ENCODE assay signal across 8 cellular contexts in genomic region chr1:61641171-61641570, GRCh38.
DNase-seq lines count a peak whose midpoint lies in the region; ATAC-seq, FAIRE-seq and TF ChIP-seq lines count a peak whose summit lies in the region.

No MANE protein-coding gene starts in this region.

- POLR2A ChIA-PET in HepG2 (lab: Yijun Ruan, JAX) = no interaction called here

- WGBS in HepG2 (ENCODE audit: low lambda C conversion rate) = 63% methylated on average over 12 of the region's 12 CpGs
- WGBS in thymus = 16% methylated on average over 12 of the region's 12 CpGs

- no peak overlapping the region for H3K9ac ChIP-seq in HepG2 (ENCODE audit: insufficient read depth, low read depth, low read length)

- peaks cover 8% of the 10 kb centered on the region for H3K4me1 Mint-ChIP-seq in activated CD4-positive, alpha-beta T cell treated with anti-CD3 and anti-CD28 coated beads, Interleukin-2, amount 10 ng/mL, durations not matched to agents 24 days and 14 days
- H3K4me1 Mint-ChIP-seq in activated T-helper 2 cell treated with anti-CD3 and anti-CD28 coated beads, Interferon-gamma antibody, Interleukin-2, Interleukin-4, amounts not matched to agents 10 μg/mL and 5 μg/mL and 100 μg/mL, durations not matched to agents 14 hours and 24 hours and 36 hours (ENCODE audit: low read depth) = peaks cover 8% of the 10 kb centered on the region

- no peak for TF ChIP-seq EP300 in HepG2 (IDR thresholded peaks at IDR 0.05; ENCODE audit: low read depth in 2 of 2, low read length in 2 of 2)
- no peak for TF ChIP-seq EP300 in HepG2 (CRISPR knock-in tag; IDR thresholded peaks at IDR 0.05; ENCODE audit: borderline replicate concordance)

- ATAC-seq in HepG2 (no peak), GM18517 (IDR thresholded peaks at IDR 0.05; ENCODE audit: unreplicated experiment) (no peak)

- H3K27me3 ChIP-seq in HepG2 (ENCODE audit: control insufficient read depth in 1 of 2, insufficient read depth in 2 of 2, low read length in 2 of 2) (peaks cover 0 to 36% of the 10 kb centered on the region in 2 experiments; a peak in 3 of 5 replicates), thymus (ENCODE audit: control insufficient read depth, insufficient read depth) (peaks cover 2% of the 10 kb centered on the region)

- H2AFZ ChIP-seq in HepG2 (ENCODE audit: low read length) = no peak overlapping the region

- H3K36me3 ChIP-seq in HepG2 (replicated peaks in 1 of 2; ENCODE audit: control insufficient read depth in 1 of 2, insufficient read depth in 2 of 2, low read length in 2 of 2) (no peaks in the 10 kb centered on the region), thymus (ENCODE audit: control insufficient read depth, insufficient read depth) (no peaks in the 10 kb centered on the region)

- no peaks in the 10 kb centered on the region for H3K4me1 ChIP-seq in HepG2 (ENCODE audit: insufficient read depth, low read length)
- peaks cover 3% of the 10 kb centered on the region for H3K4me1 ChIP-seq in thymus (ENCODE audit: control insufficient read depth, insufficient read depth, low read length)

- no peaks in the 10 kb centered on the region for H3K9me3 ChIP-seq in HepG2 (ENCODE audit: low read length)
- no peaks in the 10 kb centered on the region for H3K9me3 ChIP-seq in thymus (ENCODE audit: control insufficient read depth)

- DNase-seq in activated CD4-positive, alpha-beta T cell treated with anti-CD3 and anti-CD28 coated beads, Interleukin-2, amount 10 ng/mL, durations not matched to agents 24 days and 14 days = no peak
- DNase-seq in activated CD4-positive, alpha-beta T cell treated with anti-CD3 and anti-CD28 coated beads for 1 hour = no peak
- no peak for DNase-seq in activated T-helper 2 cell treated with anti-CD3 and anti-CD28 coated beads, Interferon-gamma antibody, Interleukin-2, Interleukin-4, amounts not matched to agents 10 μg/mL and 5 μg/mL and 100 μg/mL, durations not matched to agents 14 hours and 24 hours and 36 hours (ENCODE audit: low spot score)
- DNase-seq in HepG2 (ENCODE audit: low spot score) (no peak), SW 1271 (lab: John Stamatoyannopoulos, UW) (no peak), NCI-H2107 (lab: John Stamatoyannopoulos, UW) (no peak)

- no peak for TF ChIP-seq RAD21 in HepG2 (CRISPR knock-in tag; IDR thresholded peaks at IDR 0.05)

- peaks cover 2% of the 10 kb centered on the region for H3K27me3 Mint-ChIP-seq in activated CD4-positive, alpha-beta T cell treated with anti-CD3 and anti-CD28 coated beads, Interleukin-2, amount 10 ng/mL, durations not matched to agents 24 days and 14 days
- peaks cover 5% of the 10 kb centered on the region for H3K27me3 Mint-ChIP-seq in activated T-helper 2 cell treated with anti-CD3 and anti-CD28 coated beads, Interferon-gamma antibody, Interleukin-2, Interleukin-4, amounts not matched to agents 10 μg/mL and 5 μg/mL and 100 μg/mL, durations not matched to agents 14 hours and 24 hours and 36 hours (ENCODE audit: low read depth)

- CTCF ChIA-PET in HepG2 (lab: Yijun Ruan, JAX; ENCODE audit: low intra/inter-chr PET ratio, low total read pairs) = interaction anchor here (1.1 kb wide), 1 partner anchor 17 kb away, joined by 3 read pairs; no protein-coding TSS in a partner anchor

- peak overlapping the region; percentile 27 for H3K27ac Mint-ChIP-seq in activated CD4-positive, alpha-beta T cell treated with anti-CD3 and anti-CD28 coated beads, Interleukin-2, amount 10 ng/mL, durations not matched to agents 24 days and 14 days
- no peak overlapping the region for H3K27ac Mint-ChIP-seq in activated T-helper 2 cell treated with anti-CD3 and anti-CD28 coated beads, Interferon-gamma antibody, Interleukin-2, Interleukin-4, amounts not matched to agents 10 μg/mL and 5 μg/mL and 100 μg/mL, durations not matched to agents 14 hours and 24 hours and 36 hours

- H3K79me2 ChIP-seq in HepG2 (ENCODE audit: insufficient read depth, low read length) = no peaks in the 10 kb centered on the region

- no peak for TF ChIP-seq CTCF in HepG2 (CRISPR knock-in tag; IDR thresholded peaks at IDR 0.05)

- no TSS peak for BruUV-seq in HepG2 (replicated peaks; lab: Mats Ljungman, UMichigan)

- H3K9me3 Mint-ChIP-seq in activated CD4-positive, alpha-beta T cell treated with anti-CD3 and anti-CD28 coated beads, Interleukin-2, amount 10 ng/mL, durations not matched to agents 24 days and 14 days = no peaks in the 10 kb centered on the region
- no peaks in the 10 kb centered on the region for H3K9me3 Mint-ChIP-seq in activated T-helper 2 cell treated with anti-CD3 and anti-CD28 coated beads, Interferon-gamma antibody, Interleukin-2, Interleukin-4, amounts not matched to agents 10 μg/mL and 5 μg/mL and 100 μg/mL, durations not matched to agents 14 hours and 24 hours and 36 hours

- no peak overlapping the region for H3K4me3 ChIP-seq in HepG2 (replicated peaks in 1 of 3; ENCODE audit: insufficient read depth in 1 of 3, low read depth in 2 of 3, low read length in 3 of 3)
- peak overlapping the region; percentile 43 for H3K4me3 ChIP-seq in thymus (ENCODE audit: low read length)

- no peaks in the 10 kb centered on the region for H3K36me3 Mint-ChIP-seq in activated CD4-positive, alpha-beta T cell treated with anti-CD3 and anti-CD28 coated beads, Interleukin-2, amount 10 ng/mL, durations not matched to agents 24 days and 14 days (ENCODE audit: low read depth)
- no peaks in the 10 kb centered on the region for H3K36me3 Mint-ChIP-seq in activated T-helper 2 cell treated with anti-CD3 and anti-CD28 coated beads, Interferon-gamma antibody, Interleukin-2, Interleukin-4, amounts not matched to agents 10 μg/mL and 5 μg/mL and 100 μg/mL, durations not matched to agents 14 hours and 24 hours and 36 hours (ENCODE audit: low read depth)

- H3K4me2 ChIP-seq in HepG2 (ENCODE audit: low read depth, low read length) = peak overlapping the region; percentile 35; the same call in 1 of the 2 replicates

- intact Hi-C loops in activated CD4-positive, alpha-beta T cell treated with anti-CD3 and anti-CD28 coated beads, Interleukin-2, amount 10 ng/mL, durations not matched to agents 24 days and 14 days (cut with micrococcal nuclease) = no loop called here
- intact Hi-C loops in activated T-helper 2 cell treated with anti-CD3 and anti-CD28 coated beads, Interferon-gamma antibody, Interleukin-2, Interleukin-4, amounts not matched to agents 10 μg/mL and 5 μg/mL and 100 μg/mL, durations not matched to agents 14 hours and 24 hours and 36 hours (cut with micrococcal nuclease) = loop anchor here (10.0 kb wide), 1 partner anchor 214 kb away; no protein-coding TSS in a partner anchor
- intact Hi-C loops in HepG2 (cut with micrococcal nuclease; ENCODE audit: unreplicated experiment) = no loop called here

- in situ Hi-C loops in HepG2 (cut with HindIII; ENCODE audit: extremely low pct_ligation_motif_present, low pct_unique_long_range_greater_than_20kb) = loop anchor here (10.0 kb wide), 1 partner anchor 666 kb away; no protein-coding TSS in a partner anchor

- TF ChIP-seq POLR2A in HepG2 (IDR thresholded peaks at IDR 0.05; ENCODE audit: insufficient read depth in 1 of 2, low read depth in 2 of 2, low read length in 2 of 2) = no peak

- peak overlapping the region; percentile 66 for H3K4me3 Mint-ChIP-seq in activated CD4-positive, alpha-beta T cell treated with anti-CD3 and anti-CD28 coated beads, Interleukin-2, amount 10 ng/mL, durations not matched to agents 24 days and 14 days
- peak overlapping the region; percentile 63 for H3K4me3 Mint-ChIP-seq in activated T-helper 2 cell treated with anti-CD3 and anti-CD28 coated beads, Interferon-gamma antibody, Interleukin-2, Interleukin-4, amounts not matched to agents 10 μg/mL and 5 μg/mL and 100 μg/mL, durations not matched to agents 14 hours and 24 hours and 36 hours (ENCODE audit: low read depth)

- no peaks in the 10 kb centered on the region for H4K20me1 ChIP-seq in HepG2 (ENCODE audit: insufficient read depth, low read length)

- no peak for FAIRE-seq in HepG2 (lab: Jason Lieb, UNC)

- H3K27ac ChIP-seq in HepG2 (ENCODE audit: extremely low read length, insufficient read depth, low read length) (no peak overlapping the region), thymus (ENCODE audit: low read depth) (peak overlapping the region; percentile 26)

TF ChIP-seq in HepG2, 621 proteins besides CTCF, POLR2A, EP300 and RAD21:
- TF ChIP-seq MXD4 (CRISPR knock-in tag; IDR thresholded peaks at IDR 0.05) = no peak
- no peak for TF ChIP-seq RFXAP (CRISPR knock-in tag; IDR thresholded peaks at IDR 0.05; ENCODE audit: borderline replicate concordance)
- TF ChIP-seq SP140L (CRISPR knock-in tag; IDR thresholded peaks at IDR 0.05; ENCODE audit: borderline replicate concordance) = no peak
- no peak for TF ChIP-seq NFIC (IDR thresholded peaks at IDR 0.05; ENCODE audit: low read length)
- TF ChIP-seq ZBTB43 (CRISPR knock-in tag; conservative IDR thresholded peaks at IDR 0.05) = no peak
- no peak for TF ChIP-seq ZNF557 (CRISPR knock-in tag; IDR thresholded peaks at IDR 0.05)
- no peak for TF ChIP-seq ZNF333 (CRISPR knock-in tag; IDR thresholded peaks at IDR 0.05; ENCODE audit: borderline replicate concordance)
- no peak for TF ChIP-seq FUBP1 (CRISPR knock-in tag; IDR thresholded peaks at IDR 0.05; ENCODE audit: borderline replicate concordance)
- TF ChIP-seq NPAS2 (CRISPR knock-in tag; IDR thresholded peaks at IDR 0.05; ENCODE audit: borderline replicate concordance) = no peak
TF ChIP-seq in HepG2: peak in this region for 0.
